ENCODE assay signal across 11 cellular contexts in genomic region chr7:4774007-4774406, GRCh38. TPM values are rescaled to one million over a fixed set of nuclear protein-coding genes. Genes with fewer than 3 reads are reported as not detected.
DNase-seq lines count a peak whose midpoint lies in the region; ATAC-seq and TF ChIP-seq lines count a peak whose summit lies in the region.
"Had no signal": no experiment of that assay in that cellular context is flagged by ENCODE, and none has a peak within 500 bp of the region (broad histone marks: within the 10 kb centered on the region; RNA-seq: fewer than 3 reads in every experiment).

No MANE protein-coding gene starts in this region.

- H3K27me3 ChIP-seq in OCI-LY3 (ENCODE audit: low read depth, low read length) (no peaks in the 10 kb centered on the region), rectal smooth muscle tissue (ENCODE audit: control insufficient read depth, insufficient read depth, low read length) (no peaks in the 10 kb centered on the region), tibial nerve (no peaks in the 10 kb centered on the region), MG63 (no peaks in the 10 kb centered on the region)
- no peaks in the 10 kb centered on the region for H3K27me3 ChIP-seq in effector memory CD4-positive, alpha-beta T cell (replicated peaks; ENCODE audit: control insufficient read depth, insufficient read depth, low read length, poor library complexity, severe bottlenecking)
- H3K27me3 ChIP-seq: foreskin keratinocyte, testis had no signal

- H3K4me1 ChIP-seq in OCI-LY3 (ENCODE audit: low read length): peaks cover 7% of the 10 kb centered on the region; the same call in 1 of the 2 replicates
- H3K4me1 ChIP-seq in effector memory CD4-positive, alpha-beta T cell (ENCODE audit: control insufficient read depth, insufficient read depth, low read length, poor library complexity, severe bottlenecking): peaks cover 9% of the 10 kb centered on the region
- peaks cover 23% of the 10 kb centered on the region for H3K4me1 ChIP-seq in rectal smooth muscle tissue (ENCODE audit: control insufficient read depth, insufficient read depth, low read length)
- H3K4me1 ChIP-seq in tibial nerve: peaks cover 0 to 40% (median 12%) of the 10 kb centered on the region in 4 donors

- H3K9me3 ChIP-seq in OCI-LY3 (ENCODE audit: insufficient read depth, low read length): no peaks in the 10 kb centered on the region
- H3K9me3 ChIP-seq in effector memory CD4-positive, alpha-beta T cell (ENCODE audit: control insufficient read depth, low read length): no peaks in the 10 kb centered on the region
- H3K9me3 ChIP-seq in tibial nerve: no peaks in the 10 kb centered on the region
- H3K9me3 ChIP-seq in MG63: no peaks in the 10 kb centered on the region
- H3K9me3 ChIP-seq: testis had no signal

- no peak overlapping the region for H3K27ac ChIP-seq in OCI-LY3 (ENCODE audit: low read length)
- peak overlapping the region; percentile 92 for H3K27ac ChIP-seq in effector memory CD4-positive, alpha-beta T cell (ENCODE audit: insufficient read depth, low read length, poor library complexity, severe bottlenecking)
- H3K27ac ChIP-seq in rectal smooth muscle tissue (ENCODE audit: low read depth, low read length): no peak overlapping the region
- H3K27ac ChIP-seq in tibial nerve: peak overlapping the region in 2 of 4 donors; percentile 93 to 95

- no peaks in the 10 kb centered on the region for H4K20me1 ChIP-seq in OCI-LY3 (ENCODE audit: insufficient read depth, low read length)

- WGBS in tibial nerve, 2 donors: 88 to 90% methylated on average over 12 of the region's 12 CpGs

- H3K79me2 ChIP-seq in OCI-LY3 (ENCODE audit: low read length): peaks cover 25% of the 10 kb centered on the region

- no peaks in the 10 kb centered on the region for H3K36me3 ChIP-seq in OCI-LY3 (replicated peaks; ENCODE audit: low read depth, low read length)
- peaks cover 7% of the 10 kb centered on the region for H3K36me3 ChIP-seq in effector memory CD4-positive, alpha-beta T cell (ENCODE audit: control insufficient read depth, insufficient read depth, low read length)
- H3K36me3 ChIP-seq in rectal smooth muscle tissue (ENCODE audit: control insufficient read depth, insufficient read depth, low read length): no peaks in the 10 kb centered on the region
- peaks cover 0 to 14% (median 0%) of the 10 kb centered on the region in 3 donors for H3K36me3 ChIP-seq in tibial nerve
- H3K36me3 ChIP-seq in MG63: peaks cover 3% of the 10 kb centered on the region; the same call in 1 of the 2 replicates

- no peak overlapping the region for H2AFZ ChIP-seq in OCI-LY3 (ENCODE audit: low read depth, low read length)

- TF ChIP-seq EP300 in tibial nerve (IDR thresholded peaks at IDR 0.05): no peak

- DNase-seq in effector memory CD4-positive, alpha-beta T cell: no peak
- DNase-seq in HUDEP-2 (lab: John Stamatoyannopoulos, UW; ENCODE audit: unreplicated experiment in 76 of 76) (no peak), tibial nerve (ENCODE audit: low spot score in 2 of 2) (no peak), MG63 (no peak)
- DNase-seq: foreskin keratinocyte, NCI-H748 treated with DMSO at 0.1 percent for 48 hours, testis had no signal

- H3K4me2 ChIP-seq in OCI-LY3 (ENCODE audit: low read length): peak overlapping the region; percentile 80

- H3K4me3 ChIP-seq in GM08714 (ENCODE audit: low read length) (peak overlapping the region; percentile 70; the same call in 1 of the 2 replicates), OCI-LY3 (ENCODE audit: low read length) (peak overlapping the region; percentile 97; the same call in 1 of the 2 replicates), rectal smooth muscle tissue (ENCODE audit: low read length) (peak overlapping the region; percentile 78), tibial nerve (peak overlapping the region in 1 of 4 donors; percentile 83), MG63 (no peak overlapping the region)
- no peak overlapping the region for H3K4me3 ChIP-seq in effector memory CD4-positive, alpha-beta T cell (ENCODE audit: insufficient read depth, low read depth, low read length, poor library complexity, severe bottlenecking)

- no peak overlapping the region for H3K9ac ChIP-seq in OCI-LY3 (ENCODE audit: low read length)
- no peak overlapping the region for H3K9ac ChIP-seq in rectal smooth muscle tissue (ENCODE audit: low read length)

- TF ChIP-seq CTCF in OCI-LY3 (IDR thresholded peaks at IDR 0.05; ENCODE audit: low read depth, low read length) (no peak), tibial nerve (IDR thresholded peaks at IDR 0.05) (no peak)

- ATAC-seq in HG02623 (IDR thresholded peaks at IDR 0.05; ENCODE audit: unreplicated experiment): no peak

- TF ChIP-seq POLR2A in tibial nerve (IDR thresholded peaks at IDR 0.05): no peak

RNA-seq across cellular contexts. Expression of gene AP5Z1, which starts 1.4 kb away (rescaled TPM):
- total RNA-seq in tibial nerve: 10 to 100 TPM; 26.0 to 61.8 (median 40.7) TPM
- 23.0 and 38.2 TPM in 2 replicates for total RNA-seq in MG63 (2014; rRNA removed; shearing (Covaris generic); ENCODE audit: low replicate concordance)

Comparison
In these comparisons a context has a peak if more than half of its experiments do, and no peak if none do; other contexts are left out.
1. H3K4me3 ChIP-seq: peak in GM08714 (single experiment), OCI-LY3 (single experiment) and rectal smooth muscle tissue (single experiment); none in effector memory CD4-positive, alpha-beta T cell (single experiment) and MG63 (single experiment).